In genomic region chr1:176643536-176643935, GRCh38 we compare ENCODE assay signal across 24 cellular contexts.
DNase-seq lines count a peak whose midpoint lies in the region; ATAC-seq and TF ChIP-seq lines count a peak whose summit lies in the region.
"Had no signal": no experiment of that assay in that cellular context is flagged by ENCODE, and none has a peak within 500 bp of the region (broad histone marks: within the 10 kb centered on the region; RNA-seq: fewer than 3 reads in every experiment).

No MANE protein-coding gene starts in this region.

- no peak overlapping the region for H3K27ac Mint-ChIP-seq in activated T-cell treated with anti-CD3 and anti-CD28 coated beads, Interleukin-2, amount 50 U/mL, for 72 hours
- H3K27ac Mint-ChIP-seq: IgD-negative memory B cell had no signal

- no peaks in the 10 kb centered on the region for H3K36me3 ChIP-seq in RWPE2 (ENCODE audit: low read depth)
- no peaks in the 10 kb centered on the region for H3K36me3 ChIP-seq in suprapubic skin
- H3K36me3 ChIP-seq: heart right ventricle had no signal

- no peak overlapping the region for H3K4me3 Mint-ChIP-seq in activated T-cell treated with anti-CD3 and anti-CD28 coated beads, Interleukin-2, amount 50 U/mL, for 72 hours
- H3K4me3 Mint-ChIP-seq: IgD-negative memory B cell, neural crest cell had no signal

- TF ChIP-seq CTCF in RWPE2 (IDR thresholded peaks at IDR 0.05; ENCODE audit: poor library complexity, severe bottlenecking) (no peak), fibroblast of the aortic adventitia (IDR thresholded peaks at IDR 0.05; ENCODE audit: insufficient read depth, low read length) (no peak), GM13977 (IDR thresholded peaks at IDR 0.05; ENCODE audit: extremely low read depth, insufficient read depth, missing control alignments) (no peak), suprapubic skin (IDR thresholded peaks at IDR 0.05) (no peak)

- WGBS in suprapubic skin: 65% methylated on average over 3 of the region's 3 CpGs

- H3K36me3 Mint-ChIP-seq in activated T-cell treated with anti-CD3 and anti-CD28 coated beads, Interleukin-2, amount 50 U/mL, for 72 hours (ENCODE audit: insufficient read depth in 2 of 2): no peaks in the 10 kb centered on the region
- H3K36me3 Mint-ChIP-seq: IgD-negative memory B cell had no signal

- H3K4me3 ChIP-seq in RWPE2 (ENCODE audit: severe bottlenecking) (no peak overlapping the region), fibroblast of the aortic adventitia (ENCODE audit: low read depth, low read length) (no peak overlapping the region), suprapubic skin (no peak overlapping the region)
- H3K4me3 ChIP-seq: dorsolateral prefrontal cortex, GM12878, heart right ventricle had no signal

- no peak overlapping the region for H3K27ac ChIP-seq in RWPE2 (ENCODE audit: poor library complexity, severe bottlenecking)
- no peak overlapping the region for H3K27ac ChIP-seq in suprapubic skin
- H3K27ac ChIP-seq: dorsolateral prefrontal cortex, heart right ventricle had no signal

- DNase-seq in ACHN (peak; percentile 27), GM04503 (ENCODE audit: low read depth) (peak; percentile 16), RWPE2 (ENCODE audit: low spot score) (no peak), fibroblast of the aortic adventitia (ENCODE audit: low read depth) (peak; percentile 70), GM13977 (ENCODE audit: low spot score) (no peak), suprapubic skin (ENCODE audit: low spot score in 2 of 2) (no peak)
- no peak for DNase-seq in activated T-cell treated with anti-CD3 and anti-CD28 coated beads, Interleukin-2, amount 50 U/mL, for 72 hours
- no peak for DNase-seq in activated CD4-positive, alpha-beta T cell treated with anti-CD3 and anti-CD28 coated beads for 48 hours
- DNase-seq: activated CD4-positive, alpha-beta T cell treated with anti-CD3 and anti-CD28 coated beads, Interleukin-2, amount 50 U/mL, for 48 hours; activated naive CD4-positive, alpha-beta T cell treated with anti-CD3 and anti-CD28 coated beads, Interleukin-2, amount 50 U/mL, for 16 hours; activated T-cell treated with anti-CD3 and anti-CD28 coated beads, Interleukin-2, amount 50 U/mL, for 1 hour; dorsolateral prefrontal cortex; heart right ventricle; kidney; mesendoderm; MV-4-11; NCI-H1930; NCI-H526 treated with DMSO at 0.1 percent for 48 hours; right cardiac atrium; stimulated activated CD4-positive, alpha-beta T cell treated with anti-CD3 and anti-CD28 coated beads, Interleukin-2, amount 100 ng/mL, for 24 hours had no signal

- TF ChIP-seq POLR2A in suprapubic skin (IDR thresholded peaks at IDR 0.05): no peak

- H3K4me1 Mint-ChIP-seq in activated T-cell treated with anti-CD3 and anti-CD28 coated beads, Interleukin-2, amount 50 U/mL, for 72 hours (ENCODE audit: low read depth): no peaks in the 10 kb centered on the region
- H3K4me1 Mint-ChIP-seq: IgD-negative memory B cell, neural crest cell had no signal

- H3K4me1 ChIP-seq in RWPE2 (ENCODE audit: insufficient read depth, poor library complexity, severe bottlenecking) (no peaks in the 10 kb centered on the region), suprapubic skin (no peaks in the 10 kb centered on the region)

- no peak for TF ChIP-seq EP300 in suprapubic skin (IDR thresholded peaks at IDR 0.05)

- peak; percentile 64; the same call in 2 of the 3 replicates for ATAC-seq in RWPE2 (ENCODE audit: low read depth)
- ATAC-seq in activated T-cell treated with anti-CD3 and anti-CD28 coated beads, Interleukin-2, amount 50 U/mL, for 72 hours (replicated peaks in 1 of 2): no peak
- ATAC-seq: esophagus mucosa, GM12878, heart right ventricle, right cardiac atrium had no signal

- H3K9me3 ChIP-seq in RWPE2 (ENCODE audit: severe bottlenecking): no peaks in the 10 kb centered on the region
- peaks cover 7% of the 10 kb centered on the region for H3K9me3 ChIP-seq in suprapubic skin

- in situ Hi-C loops in ACHN (cut with HindIII; ENCODE audit: low pct_ligation_motif_present, low pct_unique_long_range_greater_than_20kb, low sequenced_read_pairs): no loop called here
- in situ Hi-C loops in GM13977 (cut with MboI; ENCODE audit: low pct_unique_long_range_greater_than_20kb, low sequenced_read_pairs, unreplicated experiment): no loop called here

- no peaks in the 10 kb centered on the region for H3K27me3 ChIP-seq in RWPE2 (ENCODE audit: insufficient read depth, poor library complexity, severe bottlenecking)
- no peaks in the 10 kb centered on the region for H3K27me3 ChIP-seq in suprapubic skin
- H3K27me3 ChIP-seq: dorsolateral prefrontal cortex, heart right ventricle had no signal

- peaks cover 3 to 7% of the 10 kb centered on the region in 2 donors for H3K9me3 Mint-ChIP-seq in activated T-cell treated with anti-CD3 and anti-CD28 coated beads, Interleukin-2, amount 50 U/mL, for 72 hours

- H3K27me3 Mint-ChIP-seq in activated T-cell treated with anti-CD3 and anti-CD28 coated beads, Interleukin-2, amount 50 U/mL, for 72 hours (ENCODE audit: low read depth): no peaks in the 10 kb centered on the region
- H3K27me3 Mint-ChIP-seq: IgD-negative memory B cell had no signal

Comparison
In these comparisons a context has a peak if more than half of its experiments do, and no peak if none do; other contexts are left out.
1. DNase-seq: peak in ACHN (single experiment), GM04503 (single experiment) and fibroblast of the aortic adventitia (single experiment); none in RWPE2 (single experiment), GM13977 (single experiment), suprapubic skin (0 of 2), activated T-cell treated with anti-CD3 and anti-CD28 coated beads, Interleukin-2, amount 50 U/mL, for 72 hours (0 of 2) and activated CD4-positive, alpha-beta T cell treated with anti-CD3 and anti-CD28 coated beads for 48 hours (single experiment).